7 cellular contexts compared by ENCODE assay signal in genomic region chr13:95641961-95642621, GRCh38. TPM values are rescaled to one million over a fixed set of nuclear protein-coding genes. Genes with fewer than 3 reads are reported as not detected.
DNase-seq lines count a peak whose midpoint lies in the region; ATAC-seq and TF ChIP-seq lines count a peak whose summit lies in the region.

No MANE protein-coding gene starts in this region.

- H3K4me3 ChIP-seq in MG63 (peak overlapping the region; percentile 63), choroid plexus epithelial cell (ENCODE audit: low read depth, low read length) (peak overlapping the region; percentile 77), thyroid gland (replicated peaks in 1 of 3) (peak overlapping the region in 1 of 3 donors; percentile 21)

- peaks cover 35% of the 10 kb centered on the region for H3K36me3 ChIP-seq in MG63
- H3K36me3 ChIP-seq in thyroid gland, result no peaks in the 10 kb centered on the region

- H3K27me3 ChIP-seq in MG63 (no peaks in the 10 kb centered on the region), thyroid gland (peaks cover 10% of the 10 kb centered on the region)

- DNase-seq in MG63 (peak; percentile 29), choroid plexus epithelial cell (ENCODE audit: low read depth) (peak; percentile 68), left kidney (ENCODE audit: low read depth, low spot score) (peak; percentile 85), thyroid gland (peak; percentile 21 to 22), NCI-H128 (lab: John Stamatoyannopoulos, UW; ENCODE audit: unreplicated experiment) (no peak)
- DNase-seq in activated CD4-positive, alpha-beta T cell treated with anti-CD3 and anti-CD28 coated beads for 1 hour, result no peak

- no peak for TF ChIP-seq POLR2A in thyroid gland (IDR thresholded peaks at IDR 0.05)

- H3K9me3 ChIP-seq in MG63 (no peaks in the 10 kb centered on the region), thyroid gland (no peaks in the 10 kb centered on the region)

- H3K4me1 ChIP-seq in thyroid gland, result peaks cover 15 to 18% of the 10 kb centered on the region in 2 donors

- 20 to 26% methylated on average over 13 to 16 of the region's 41 CpGs for WGBS in thyroid gland, 2 donors

- intact Hi-C loops in thyroid gland (cut with DNase I), result no loop called here

- no peak overlapping the region for H3K27ac ChIP-seq in thyroid gland

- no peak for ATAC-seq in HG03342 (IDR thresholded peaks at IDR 0.05; ENCODE audit: unreplicated experiment)

- no peak for TF ChIP-seq CTCF in choroid plexus epithelial cell (conservative IDR thresholded peaks at IDR 0.05; ENCODE audit: low read depth, low read length)
- no peak for TF ChIP-seq CTCF in thyroid gland (IDR thresholded peaks at IDR 0.05)

RNA-seq across cellular contexts. Expression of gene DZIP1, which starts 2.4 kb away (rescaled TPM):
- 10.9 and 39.1 TPM in 2 replicates for total RNA-seq in MG63 (2014; rRNA removed; shearing (Covaris generic); ENCODE audit: low replicate concordance)
- total RNA-seq in thyroid gland, result 1 to 10 TPM; 4.3 to 8.5 (median 6.3) TPM

RNA-seq across cellular contexts. Expression of gene DNAJC3, which starts 34.8 kb away (rescaled TPM):
- 22.5 and 40.5 TPM in 2 replicates for total RNA-seq in MG63 (2014; rRNA removed; shearing (Covaris generic); ENCODE audit: low replicate concordance)
- 100 to 1,000 TPM in 3 of 4 donors, 10 to 100 TPM in 1; 92.2 to 164 (median 125) TPM for total RNA-seq in thyroid gland

Comparison
In these comparisons a context has a peak if more than half of its experiments do, and no peak if none do; other contexts are left out.
1. DNase-seq: peak in MG63 (single experiment), choroid plexus epithelial cell (single experiment), left kidney (single experiment) and thyroid gland (2 of 2); none in NCI-H128 (single experiment) and activated CD4-positive, alpha-beta T cell treated with anti-CD3 and anti-CD28 coated beads for 1 hour (single experiment).